In the genomic region with DNA sequence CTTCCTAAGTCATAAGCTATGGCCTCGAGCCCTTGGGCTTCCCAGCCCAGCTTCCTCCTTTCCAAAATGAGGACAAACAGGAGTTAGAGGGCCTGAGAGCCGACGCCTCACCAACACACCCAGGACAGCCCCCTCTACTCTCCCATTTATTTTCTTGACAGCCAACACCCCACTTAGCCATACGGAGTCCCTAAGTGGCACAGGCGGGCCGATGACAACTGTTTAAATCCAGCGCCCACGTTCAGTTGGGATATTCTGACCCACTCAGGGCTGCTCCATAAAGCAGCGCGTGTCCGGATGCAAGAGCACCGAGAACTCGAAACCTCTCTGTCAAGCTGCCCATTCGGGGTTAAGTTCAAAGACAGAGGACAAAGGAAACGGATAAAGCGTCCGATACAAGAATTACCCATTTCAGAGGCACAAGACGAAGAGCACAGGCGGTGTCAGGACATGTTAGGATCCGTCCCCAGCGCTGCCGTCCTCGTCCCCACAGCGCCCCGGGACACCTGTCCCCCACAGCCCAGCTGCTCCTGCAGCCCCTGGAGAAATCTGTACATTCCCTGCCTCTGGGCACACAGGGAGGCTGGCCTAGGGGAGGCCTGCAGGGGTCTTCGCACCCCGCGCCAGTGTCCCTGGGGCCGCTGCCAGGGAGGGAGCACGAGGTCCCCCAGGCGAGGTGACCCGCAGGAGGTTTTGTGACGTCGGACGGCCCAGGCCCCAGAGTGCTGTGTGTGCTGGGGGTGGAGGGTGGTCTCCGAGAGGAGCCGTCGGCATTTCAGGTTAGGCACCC, we compare ENCODE assay signal across 8 cellular contexts. TPM values are rescaled to one million over a fixed set of nuclear protein-coding genes. Genes with fewer than 3 reads are reported as not detected.
DNase-seq lines count a peak whose midpoint lies in the region; ATAC-seq and TF ChIP-seq lines count a peak whose summit lies in the region.

No MANE protein-coding gene starts in this region.

- POLR2A ChIA-PET in AG04450 (lab: Yijun Ruan, JAX): no interaction called here

- 8 to 18% (median 11%) methylated on average over 27 to 38 of the region's 38 CpGs for WGBS in heart left ventricle, 4 donors

- no peak overlapping the region for H3K27ac ChIP-seq in AG04450 (ENCODE audit: low read depth, low read length)
- peak overlapping the region; percentile 41 to 85 (median 80) for H3K27ac ChIP-seq in heart left ventricle

- peak; percentile 22 for ATAC-seq in GM19035 (IDR thresholded peaks at IDR 0.05; ENCODE audit: unreplicated experiment)
- peak; percentile 2 for ATAC-seq in HG03520 (IDR thresholded peaks at IDR 0.05; ENCODE audit: unreplicated experiment)
- peak; percentile 0 to 7 for ATAC-seq in activated T-cell treated with anti-CD3 and anti-CD28 coated beads, Interleukin-2, amount 50 U/mL, for 72 hours (replicated peaks in 1 of 2)
- peak in 3 of 4 donors; percentile 27 to 64 (median 37) for ATAC-seq in heart left ventricle
- peak; percentile 63 for ATAC-seq in sciatic nerve
- ATAC-seq in HG02623 (IDR thresholded peaks at IDR 0.05; ENCODE audit: unreplicated experiment): no peak

- peaks cover 0 to 18% (median 0%) of the 10 kb centered on the region in 12 donors for H3K4me1 ChIP-seq in heart left ventricle

- intact Hi-C loops in heart left ventricle (cut with DNase I): loop anchor here in 3 of 10 donors (2.0 to 10.0 kb wide), 4 partner anchors 13 to 100 kb away; no protein-coding TSS in a partner anchor
- intact Hi-C loops in sciatic nerve (cut with DNase I): no loop called here

- no peak for TF ChIP-seq POLR2A in heart left ventricle (IDR thresholded peaks at IDR 0.05)

- H3K4me3 ChIP-seq in AG04450 (ENCODE audit: low read depth, low read length) (peak overlapping the region; percentile 67), heart left ventricle (peak overlapping the region; percentile 52 to 89 (median 68))

- peaks cover 33% of the 10 kb centered on the region for H3K4me1 Mint-ChIP-seq in activated T-cell treated with anti-CD3 and anti-CD28 coated beads, Interleukin-2, amount 50 U/mL, for 72 hours (ENCODE audit: low read depth)

- no peak for DNase-seq in AG04450 (ENCODE audit: low read depth, low spot score)
- DNase-seq in activated T-cell treated with anti-CD3 and anti-CD28 coated beads, Interleukin-2, amount 50 U/mL, for 72 hours: no peak
- peak in 2 of 5 donors; percentile 18 to 31 for DNase-seq in heart left ventricle
- peak; percentile 66 for DNase-seq in sciatic nerve (ENCODE audit: low spot score)
- no peak for DNase-seq in H4 (ENCODE audit: low spot score)

- H3K27me3 ChIP-seq in AG04450 (ENCODE audit: control insufficient read depth, insufficient read depth, low read length) (no peaks in the 10 kb centered on the region), heart left ventricle (peaks cover 0 to 25% (median 0%) of the 10 kb centered on the region in 9 donors)

- TF ChIP-seq CTCF in AG04450 (IDR thresholded peaks at IDR 0.05; ENCODE audit: low read depth, low read length) (no peak), heart left ventricle (IDR thresholded peaks at IDR 0.05) (no peak)

- H3K9me3 ChIP-seq in AG04450 (ENCODE audit: control insufficient read depth, insufficient read depth, low read length): no peaks in the 10 kb centered on the region
- H3K9me3 ChIP-seq in heart left ventricle: no peaks in the 10 kb centered on the region

- H3K27ac Mint-ChIP-seq in activated T-cell treated with anti-CD3 and anti-CD28 coated beads, Interleukin-2, amount 50 U/mL, for 72 hours: peak overlapping the region; percentile 88

- no peaks in the 10 kb centered on the region for H3K36me3 ChIP-seq in heart left ventricle

- no peaks in the 10 kb centered on the region for H3K27me3 Mint-ChIP-seq in activated T-cell treated with anti-CD3 and anti-CD28 coated beads, Interleukin-2, amount 50 U/mL, for 72 hours (ENCODE audit: low read depth)

- peaks cover 6 to 7% of the 10 kb centered on the region in 2 donors for H3K36me3 Mint-ChIP-seq in activated T-cell treated with anti-CD3 and anti-CD28 coated beads, Interleukin-2, amount 50 U/mL, for 72 hours (ENCODE audit: insufficient read depth in 2 of 2)

- peak overlapping the region; percentile 92 to 95 for H3K4me3 Mint-ChIP-seq in activated T-cell treated with anti-CD3 and anti-CD28 coated beads, Interleukin-2, amount 50 U/mL, for 72 hours

- CTCF ChIA-PET in AG04450 (lab: Charles Lee): interaction anchor here (0.6 kb wide), 1 partner anchor 12 kb away, joined by 3 read pairs; no protein-coding TSS in a partner anchor

- H3K9me3 Mint-ChIP-seq in activated T-cell treated with anti-CD3 and anti-CD28 coated beads, Interleukin-2, amount 50 U/mL, for 72 hours: no peaks in the 10 kb centered on the region

RNA-seq across cellular contexts. Expression of a gene that starts 1.2 kb away (rescaled TPM):
- polyA plus RNA-seq in AG04450 (2011; rRNA removed): 13.7 and 14.6 TPM in 2 replicates
- 12.6 and 14.0 TPM in 2 replicates for polyA minus RNA-seq in AG04450 (2011; rRNA and poly(A)+ RNA removed)
- 10 to 100 TPM; 80.6 to 98.5 TPM for total RNA-seq in activated T-cell treated with anti-CD3 and anti-CD28 coated beads, Interleukin-2, amount 50 U/mL, for 72 hours
- 10 to 100 TPM in 1 of 9 donors, 1 to 10 TPM in 8; 2.8 to 19.1 (median 4.2) TPM for total RNA-seq in heart left ventricle
- polyA plus RNA-seq in heart left ventricle: 1 to 10 TPM; 1.8 to 2.4 TPM
- total RNA-seq in sciatic nerve: 28.9 TPM
- 5.4 and 20.4 TPM in 2 replicates for total RNA-seq in H4 (2014; rRNA removed; shearing (Covaris generic))
